Comparison of ENCODE assay signal across 19 cellular contexts in genomic region chr12:66709444-66709773, GRCh38.
"Had no signal": no experiment of that assay in that cellular context is flagged by ENCODE, and none has a peak within 500 bp of the region (broad histone marks: within the 10 kb centered on the region; RNA-seq: fewer than 3 reads in every experiment).

No MANE protein-coding gene starts in this region.

- H3K4me3 Mint-ChIP-seq: activated CD4-positive, alpha-beta memory T cell treated with anti-CD3 and anti-CD28 coated beads, Interleukin-2, amount 10 ng/mL, durations not matched to agents 7 days and 5 days had no signal

- FAIRE-seq: astrocyte, bronchial epithelial cell had no signal

- H3K27me3 Mint-ChIP-seq: progenitor cell of endocrine pancreas had no signal

- ATAC-seq: esophagus mucosa, gastrocnemius medialis, right cardiac atrium had no signal

- DNase-seq: activated CD4-positive, alpha-beta memory T cell treated with anti-CD3 and anti-CD28 coated beads, Interleukin-2, amount 10 ng/mL, durations not matched to agents 7 days and 5 days; activated CD4-positive, alpha-beta T cell treated with anti-CD3 and anti-CD28 coated beads for 1 hour; activated CD8-positive, alpha-beta memory T cell treated with anti-CD3 and anti-CD28 coated beads, Interleukin-2, amount 50 U/mL, for 4 hours; activated effector memory CD4-positive, alpha-beta T cell treated with anti-CD3 and anti-CD28 coated beads, Interleukin-2, amount 50 U/mL, for 16 hours; activated T-cell treated with anti-CD3 and anti-CD28 coated beads, Interleukin-2, amount 50 U/mL, for 48 hours; adrenal gland; effector CD8-positive, alpha-beta T cell; gastrocnemius medialis; head of caudate nucleus; right cardiac atrium; stimulated activated CD4-positive, alpha-beta T cell treated with anti-CD3 and anti-CD28 coated beads, Interleukin-2, amount 100 ng/mL, for 24 hours; stimulated activated naive CD4-positive, alpha-beta T cell treated with Interleukin-2 at 50 U/mL for 16 hours; T-helper 2 cell; transverse colon; uterus had no signal

- H3K9me3 Mint-ChIP-seq: activated CD4-positive, alpha-beta memory T cell treated with anti-CD3 and anti-CD28 coated beads, Interleukin-2, amount 10 ng/mL, durations not matched to agents 7 days and 5 days had no signal

- H3K27ac Mint-ChIP-seq: activated CD4-positive, alpha-beta memory T cell treated with anti-CD3 and anti-CD28 coated beads, Interleukin-2, amount 10 ng/mL, durations not matched to agents 7 days and 5 days; progenitor cell of endocrine pancreas had no signal
